1 cellular context compared by ENCODE assay signal in the genomic region with DNA sequence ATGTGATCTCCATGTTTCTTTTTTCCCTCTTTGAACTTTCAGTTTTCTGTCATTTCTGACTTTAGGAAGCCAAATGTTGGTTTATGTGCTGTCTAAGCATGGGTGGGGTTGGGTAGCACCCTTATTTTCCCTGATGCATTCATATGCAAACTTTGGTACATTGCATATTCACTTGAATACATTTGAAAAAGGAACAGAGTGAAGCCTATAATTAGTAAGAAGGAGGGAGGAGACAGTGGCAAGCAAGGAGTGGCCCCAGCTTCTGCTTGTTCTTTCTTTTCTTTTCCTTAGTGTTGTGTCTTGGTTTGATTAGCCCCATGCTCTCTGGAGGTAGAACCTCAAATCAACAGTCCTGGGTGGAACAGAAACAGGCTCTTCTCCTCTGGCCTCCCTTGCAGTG.
TF ChIP-seq lines count a peak whose summit lies in the region.

No MANE protein-coding gene starts in this region.

TF ChIP-seq in K562, 482 proteins besides CTCF, POLR2A, EP300 and RAD21 (continued from another document):
- TF ChIP-seq, protein P1, sequence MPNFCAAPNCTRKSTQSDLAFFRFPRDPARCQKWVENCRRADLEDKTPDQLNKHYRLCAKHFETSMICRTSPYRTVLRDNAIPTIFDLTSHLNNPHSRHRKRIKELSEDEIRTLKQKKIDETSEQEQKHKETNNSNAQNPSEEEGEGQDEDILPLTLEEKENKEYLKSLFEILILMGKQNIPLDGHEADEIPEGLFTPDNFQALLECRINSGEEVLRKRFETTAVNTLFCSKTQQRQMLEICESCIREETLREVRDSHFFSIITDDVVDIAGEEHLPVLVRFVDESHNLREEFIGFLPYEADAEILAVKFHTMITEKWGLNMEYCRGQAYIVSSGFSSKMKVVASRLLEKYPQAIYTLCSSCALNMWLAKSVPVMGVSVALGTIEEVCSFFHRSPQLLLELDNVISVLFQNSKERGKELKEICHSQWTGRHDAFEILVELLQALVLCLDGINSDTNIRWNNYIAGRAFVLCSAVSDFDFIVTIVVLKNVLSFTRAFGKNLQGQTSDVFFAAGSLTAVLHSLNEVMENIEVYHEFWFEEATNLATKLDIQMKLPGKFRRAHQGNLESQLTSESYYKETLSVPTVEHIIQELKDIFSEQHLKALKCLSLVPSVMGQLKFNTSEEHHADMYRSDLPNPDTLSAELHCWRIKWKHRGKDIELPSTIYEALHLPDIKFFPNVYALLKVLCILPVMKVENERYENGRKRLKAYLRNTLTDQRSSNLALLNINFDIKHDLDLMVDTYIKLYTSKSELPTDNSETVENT (CRISPR knock-in tag; IDR thresholded peaks at IDR 0.05): no peak
- TF ChIP-seq ETV5 (CRISPR knock-in tag; IDR thresholded peaks at IDR 0.05; ENCODE audit: low read depth): no peak
- no peak for TF ChIP-seq BRCA1 (IDR thresholded peaks at IDR 0.05)
- TF ChIP-seq BRCA1 (CRISPR knock-in tag; IDR thresholded peaks at IDR 0.05): no peak
- no peak for TF ChIP-seq ZNF77 (CRISPR knock-in tag; IDR thresholded peaks at IDR 0.05)
